1 cellular context compared by ENCODE assay signal in the genomic region with DNA sequence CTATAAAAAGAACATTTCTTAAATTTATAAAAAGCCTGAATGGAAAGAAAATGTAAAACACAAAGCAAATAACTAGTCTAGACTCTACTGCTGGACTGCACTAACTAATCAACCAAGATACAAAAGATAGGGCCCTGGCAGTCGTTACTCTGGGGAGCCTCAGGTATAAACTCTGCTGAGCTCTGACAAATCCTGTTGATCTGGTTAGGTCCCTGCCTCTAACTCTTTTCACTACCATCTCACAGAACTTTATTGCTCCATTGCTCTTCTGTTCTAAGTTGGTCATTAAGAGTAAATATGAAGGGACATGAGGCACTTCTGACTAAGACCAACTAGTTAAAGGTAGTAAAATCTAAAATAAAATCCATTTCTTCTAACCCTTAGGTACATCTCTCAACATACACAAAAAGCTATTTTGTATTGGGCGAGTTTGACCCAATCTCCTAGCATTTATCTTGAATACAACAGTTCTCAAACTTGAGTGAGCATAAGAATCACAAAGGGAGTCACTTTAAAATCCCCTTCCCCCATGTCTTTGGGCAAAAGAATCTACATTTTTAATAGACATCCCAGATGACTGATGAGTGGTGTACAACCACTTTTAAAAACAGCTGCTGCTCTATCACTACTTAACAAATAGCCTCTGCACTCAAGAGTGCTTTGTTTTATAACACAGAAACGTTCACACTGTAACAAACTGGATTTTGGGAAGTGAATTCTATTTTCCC.
TF ChIP-seq lines count a peak whose summit lies in the region.

No MANE protein-coding gene starts in this region.

TF ChIP-seq in GM23338, 12 proteins besides CTCF, POLR2A, EP300 and RAD21 (continued from another document):
- no peak for TF ChIP-seq JUNB (IDR thresholded peaks at IDR 0.05; ENCODE audit: unreplicated experiment)
- TF ChIP-seq POLR2AphosphoS5 (IDR thresholded peaks at IDR 0.05; ENCODE audit: low read depth) = no peak
- TF ChIP-seq CREB1 (CRISPR knock-in tag; IDR thresholded peaks at IDR 0.05; ENCODE audit: low read depth) = no peak
- TF ChIP-seq EZH2 (IDR thresholded peaks at IDR 0.05; ENCODE audit: low read depth, unreplicated experiment) = no peak
